Comparison of ENCODE assay signal across 8 cellular contexts in the genomic region with DNA sequence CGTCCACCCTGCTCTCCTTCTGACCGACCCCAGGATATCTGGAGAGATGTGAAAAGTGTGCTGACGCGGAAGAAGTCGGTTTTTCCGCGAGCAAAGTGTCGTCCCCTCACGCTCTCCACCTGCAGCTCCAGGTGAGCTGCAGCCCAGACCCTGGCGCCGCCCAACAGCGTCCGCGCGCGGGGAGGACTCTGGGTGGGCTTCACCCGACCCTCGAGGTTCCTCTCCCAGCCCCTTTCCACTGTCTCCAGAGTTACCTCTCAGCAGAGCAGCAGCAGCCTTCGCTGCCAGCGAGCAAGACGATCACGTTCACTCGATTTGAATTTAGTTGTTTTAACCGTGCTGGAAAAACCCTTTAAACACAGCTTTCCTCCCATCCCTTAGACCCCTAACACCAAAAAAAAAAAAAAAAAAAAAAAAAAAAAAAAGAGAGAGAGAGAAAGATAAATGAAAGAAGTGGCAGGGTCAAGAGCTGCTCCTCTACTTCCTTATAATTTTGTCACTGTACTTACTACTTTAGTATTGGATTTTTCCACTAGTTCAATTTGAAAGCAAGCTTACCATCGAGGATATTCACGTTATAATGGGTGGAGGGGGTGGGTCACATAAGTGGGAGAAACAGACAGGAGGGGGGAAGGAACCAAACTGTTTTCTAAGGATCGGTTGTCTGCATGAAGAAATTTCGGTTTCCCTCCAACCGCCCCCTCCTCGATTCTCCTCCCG. TPM values are rescaled to one million over a fixed set of nuclear protein-coding genes. Genes with fewer than 3 reads are reported as not detected.
DNase-seq lines count a peak whose midpoint lies in the region; ATAC-seq and TF ChIP-seq lines count a peak whose summit lies in the region.

No MANE protein-coding gene starts in this region.

- H3K27ac Mint-ChIP-seq in IgD-negative memory B cell = peak overlapping the region; percentile 98 to 99 (median 99)

- no peaks in the 10 kb centered on the region for H3K36me3 ChIP-seq in body of pancreas (replicated peaks in 1 of 2; ENCODE audit: insufficient read depth in 1 of 2, low read depth in 2 of 2)

- ATAC-seq in GM19023 (IDR thresholded peaks at IDR 0.05; ENCODE audit: unreplicated experiment) (peak; percentile 6), body of pancreas (peak; percentile 3), GM19397 (IDR thresholded peaks at IDR 0.05; ENCODE audit: unreplicated experiment) (no peak)
- peak; percentile 0 for ATAC-seq in stimulated activated naive CD8-positive, alpha-beta T cell treated with anti-CD3 and anti-CD28 coated beads, Interleukin-15, Interleukin-2, amounts not matched to agents 100 U/mL and 50 U/mL, for 24 hours

- H3K27me3 Mint-ChIP-seq in IgD-negative memory B cell = peaks cover 13% of the 10 kb centered on the region

- H3K9me3 Mint-ChIP-seq in IgD-negative memory B cell = no peaks in the 10 kb centered on the region

- no peak for TF ChIP-seq CTCF in AG10803 (conservative IDR thresholded peaks at IDR 0.05; ENCODE audit: low read length)
- TF ChIP-seq CTCF in body of pancreas (IDR thresholded peaks at IDR 0.05) = no peak

- peak overlapping the region; percentile 97 to 98 (median 98) for H3K4me3 Mint-ChIP-seq in IgD-negative memory B cell

- no peaks in the 10 kb centered on the region for H3K27me3 ChIP-seq in body of pancreas

- peaks cover 17 to 34% (median 28%) of the 10 kb centered on the region in 3 donors for H3K4me1 Mint-ChIP-seq in IgD-negative memory B cell

- 0% methylated on average over 28 to 31 of the region's 31 CpGs for WGBS in body of pancreas, 2 donors

- peaks cover 33% of the 10 kb centered on the region for H3K4me1 ChIP-seq in body of pancreas

- DNase-seq in AG10803 (ENCODE audit: low read depth) (no peak), body of pancreas (no peak), iris pigment epithelial cell (ENCODE audit: low read depth) (peak; percentile 17), ecto neural progenitor cell (ENCODE audit: low spot score) (no peak)
- no peak for DNase-seq in stimulated activated naive CD8-positive, alpha-beta T cell treated with anti-CD3 and anti-CD28 coated beads, Interleukin-15, Interleukin-2, amounts not matched to agents 100 U/mL and 50 U/mL, for 24 hours

- no peak for TF ChIP-seq POLR2A in body of pancreas (IDR thresholded peaks at IDR 0.05)

- peak overlapping the region; percentile 92 to 99 (median 96) for H3K27ac ChIP-seq in body of pancreas

- H3K36me3 Mint-ChIP-seq in IgD-negative memory B cell = no peaks in the 10 kb centered on the region

- intact Hi-C loops in body of pancreas (cut with DNase I) = no loop called here

- H3K4me3 ChIP-seq in AG10803 (ENCODE audit: low read length) (peak overlapping the region; percentile 84), body of pancreas (peak overlapping the region; percentile 79 to 95)

- H3K9me3 ChIP-seq in body of pancreas = no peaks in the 10 kb centered on the region

RNA-seq across cellular contexts. Expression of gene NR3C2, which starts 0.8 kb away (rescaled TPM):
- 2.3 TPM for polyA plus RNA-seq in IgD-negative memory B cell
- total RNA-seq in body of pancreas = 10 to 100 TPM; 14.8 to 18.8 TPM
